In the genomic region with DNA sequence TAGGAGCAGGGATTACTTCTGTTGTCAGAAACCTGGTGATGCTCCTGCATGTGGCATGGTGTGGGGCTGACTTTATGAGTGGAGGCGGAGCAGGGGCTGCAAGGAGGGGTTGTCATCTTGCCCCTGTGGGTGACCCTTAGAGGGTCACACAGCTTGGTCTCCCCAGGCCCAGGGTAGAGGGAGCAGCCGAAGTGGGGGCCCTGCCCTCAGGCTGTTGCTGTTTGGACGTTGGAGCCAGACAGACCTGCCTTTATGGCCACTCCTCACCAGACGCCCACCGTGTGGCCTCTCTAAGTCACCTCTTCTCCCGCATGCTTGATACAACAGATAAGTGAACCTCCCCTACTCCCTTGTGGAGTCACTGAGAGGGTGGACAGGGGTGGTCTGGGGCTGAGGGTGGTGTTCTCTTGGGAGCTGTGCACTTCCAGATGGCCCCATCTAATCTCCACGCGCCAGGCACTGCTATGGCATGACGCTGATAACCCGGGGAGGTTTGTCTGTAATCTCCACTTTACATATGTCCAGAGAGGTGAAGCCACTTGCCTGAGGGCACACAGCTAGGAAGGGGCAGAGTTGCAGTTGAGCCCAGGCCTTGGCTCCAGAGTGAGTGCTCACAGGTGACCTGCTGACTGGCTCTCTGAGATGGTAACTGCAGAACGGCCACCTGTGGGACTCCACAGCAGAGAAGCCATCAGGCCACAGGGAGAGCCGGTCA, we compare ENCODE assay signal across 10 cellular contexts. TPM values are rescaled to one million over a fixed set of nuclear protein-coding genes. Genes with fewer than 3 reads are reported as not detected.
DNase-seq lines count a peak whose midpoint lies in the region; ATAC-seq, FAIRE-seq and TF ChIP-seq lines count a peak whose summit lies in the region.
"Had no signal": no experiment of that assay in that cellular context is flagged by ENCODE, and none has a peak within 500 bp of the region (broad histone marks: within the 10 kb centered on the region; RNA-seq: fewer than 3 reads in every experiment).

No MANE protein-coding gene starts in this region.

- ATAC-seq in K562 (no peak), HG03159 (IDR thresholded peaks at IDR 0.05; ENCODE audit: unreplicated experiment) (no peak), HG02970 (IDR thresholded peaks at IDR 0.05; ENCODE audit: low FRiP score, unreplicated experiment) (no peak)
- no peak for ATAC-seq in naive thymus-derived CD4-positive, alpha-beta T cell

- peak overlapping the region in 8 of 9 donors; percentile 2 to 59 (median 20) for H3K27ac Mint-ChIP-seq in naive thymus-derived CD4-positive, alpha-beta T cell
- H3K27ac Mint-ChIP-seq: activated T-helper 1 cell treated with anti-CD3 and anti-CD28 coated beads, Interleukin-12 subunit alpha, Interleukin-12 subunit beta, Interleukin-2, Interleukin-4 antibody, amounts not matched to agents 30 ng/mL and 10 ng/mL and 1 ng/mL, durations not matched to agents 14 hours and 24 hours and 36 hours had no signal

- H3K79me2 ChIP-seq in K562 (ENCODE audit: control insufficient read depth, insufficient read depth, low read length): no peaks in the 10 kb centered on the region

- no peak for TF ChIP-seq CTCF in K562 (IDR thresholded peaks at IDR 0.05 in 2 of 3, conservative IDR thresholded peaks at IDR 0.05 in 1 of 3; ENCODE audit: insufficient read depth in 2 of 3, low read depth in 1 of 3, low read length in 3 of 3)

- peaks cover 0 to 4% (median 3%) of the 10 kb centered on the region in 5 donors for H3K36me3 Mint-ChIP-seq in naive thymus-derived CD4-positive, alpha-beta T cell

- CTCF ChIA-PET in K562 (lab: Yijun Ruan, JAX; ENCODE audit: low intra/inter-chr PET ratio): no interaction called here
- CTCF ChIA-PET in naive thymus-derived CD4-positive, alpha-beta T cell (lab: Charles Lee): no interaction called here

- H3K9me1 ChIP-seq in K562 (ENCODE audit: control insufficient read depth, insufficient read depth, low read length): no peaks in the 10 kb centered on the region

- H3K4me1 ChIP-seq in BLaER1 (peaks cover 98% of the 10 kb centered on the region), K562 (replicated peaks in 1 of 2; ENCODE audit: control insufficient read depth in 2 of 2, insufficient read depth in 2 of 2, low read length in 2 of 2) (peaks cover 4 to 70% of the 10 kb centered on the region in 2 experiments; a peak in 4 of 5 replicates)
- no peaks in the 10 kb centered on the region for H3K4me1 ChIP-seq in naive thymus-derived CD4-positive, alpha-beta T cell (ENCODE audit: control insufficient read depth in 2 of 2, insufficient read depth in 2 of 2, low read length in 2 of 2)

- H3K4me2 ChIP-seq in BLaER1 (peak overlapping the region; percentile 60), K562 (ENCODE audit: insufficient read depth, low read length) (no peak overlapping the region)

- DNase-seq in H4 (ENCODE audit: low spot score) (peak; percentile 6), K562 (ENCODE audit: extremely low read depth in 1 of 4, low spot score in 3 of 4) (peak in 2 of 4 experiments; percentile 42 to 61), NCI-H748 (lab: John Stamatoyannopoulos, UW; ENCODE audit: unreplicated experiment) (no peak), mucosa of gallbladder (ENCODE audit: low spot score) (no peak)
- DNase-seq in naive thymus-derived CD4-positive, alpha-beta T cell: no peak

- peaks cover 0 to 26% (median 10%) of the 10 kb centered on the region in 11 donors for H3K9me3 Mint-ChIP-seq in naive thymus-derived CD4-positive, alpha-beta T cell

- no TSS peak for BruUV-seq in K562 (replicated peaks; lab: Mats Ljungman, UMichigan)

- H4K20me1 ChIP-seq in BLaER1 (peaks cover 100% of the 10 kb centered on the region), K562 (replicated peaks; ENCODE audit: control insufficient read depth, insufficient read depth, low read length) (peaks cover 15% of the 10 kb centered on the region; the same call in 1 of the 2 replicates)

- no peaks in the 10 kb centered on the region for H3K27me3 ChIP-seq in BLaER1
- no peaks in the 10 kb centered on the region for H3K27me3 ChIP-seq in K562 (ENCODE audit: control insufficient read depth in 2 of 2, insufficient read depth in 2 of 2, low read length in 2 of 2)
- no peaks in the 10 kb centered on the region for H3K27me3 ChIP-seq in naive thymus-derived CD4-positive, alpha-beta T cell (ENCODE audit: control insufficient read depth in 2 of 2, insufficient read depth in 2 of 2, low read length in 2 of 2)

- TF ChIP-seq POLR2A in K562 (conservative IDR thresholded peaks at IDR 0.05): no peak

- H3K4me3 ChIP-seq in BLaER1 (no peak overlapping the region), K562 (no peak overlapping the region)
- H3K4me3 ChIP-seq in naive thymus-derived CD4-positive, alpha-beta T cell (ENCODE audit: low read length): no peak overlapping the region
- H3K4me3 ChIP-seq: cardiac muscle cell had no signal

- no peak; the same call in 1 of the 2 replicates for TF ChIP-seq EP300 in K562 (IDR thresholded peaks at IDR 0.05; ENCODE audit: low read length)

- no peaks in the 10 kb centered on the region for H3K9me3 ChIP-seq in BLaER1
- no peaks in the 10 kb centered on the region for H3K9me3 ChIP-seq in K562 (replicated peaks; ENCODE audit: control insufficient read depth, insufficient read depth, low read depth, low read length)
- no peaks in the 10 kb centered on the region for H3K9me3 ChIP-seq in naive thymus-derived CD4-positive, alpha-beta T cell (ENCODE audit: control insufficient read depth in 2 of 3, low read length in 3 of 3)

- in situ Hi-C loops in K562 (cut with MboI): loop anchor here (10.0 to 25.0 kb wide), 2 partner anchors 768 to 1090 kb away; no protein-coding TSS in a partner anchor

- H3K9ac ChIP-seq in BLaER1: peak overlapping the region; percentile 53; the same call in 1 of the 2 replicates
- peak overlapping the region in 1 of 2 experiments; percentile 68; a peak in 2 of 4 replicates for H3K9ac ChIP-seq in K562 (ENCODE audit: insufficient read depth in 1 of 2, low read depth in 2 of 2, low read length in 2 of 2)

- POLR2A ChIA-PET in K562 (lab: Yijun Ruan, JAX): no interaction called here
- POLR2A ChIA-PET in naive thymus-derived CD4-positive, alpha-beta T cell (lab: Charles Lee): no interaction called here

- FAIRE-seq in K562 (lab: Jason Lieb, UNC): peak; percentile 44

- no peak overlapping the region for H3K4me3 Mint-ChIP-seq in naive thymus-derived CD4-positive, alpha-beta T cell
- H3K4me3 Mint-ChIP-seq: activated T-helper 1 cell treated with anti-CD3 and anti-CD28 coated beads, Interleukin-12 subunit alpha, Interleukin-12 subunit beta, Interleukin-2, Interleukin-4 antibody, amounts not matched to agents 30 ng/mL and 10 ng/mL and 1 ng/mL, durations not matched to agents 14 hours and 24 hours and 36 hours had no signal

- intact Hi-C loops in K562 (cut with micrococcal nuclease): no loop called here
- intact Hi-C loops in naive thymus-derived CD4-positive, alpha-beta T cell (cut with micrococcal nuclease): no loop called here

- no peak overlapping the region for H2AFZ ChIP-seq in K562 (ENCODE audit: low read depth, low read length)

- peaks cover 0 to 10% (median 0%) of the 10 kb centered on the region in 5 donors for H3K27me3 Mint-ChIP-seq in naive thymus-derived CD4-positive, alpha-beta T cell

- H3K36me3 ChIP-seq in BLaER1 (peaks cover 74% of the 10 kb centered on the region), K562 (ENCODE audit: control insufficient read depth, insufficient read depth, low read length) (0 out of 3 replicates have a peak, but pooled peaks cover 3% of the 10 kb centered on the region)
- H3K36me3 ChIP-seq in naive thymus-derived CD4-positive, alpha-beta T cell (ENCODE audit: control insufficient read depth in 2 of 3, insufficient read depth in 3 of 3, low read length in 3 of 3): peaks cover 0 to 28% (median 0%) of the 10 kb centered on the region in 3 experiments
- H3K36me3 ChIP-seq: cardiac muscle cell had no signal

- TF ChIP-seq RAD21 in K562 (CRISPR knock-in tag; conservative IDR thresholded peaks at IDR 0.05 in 1 of 2, IDR thresholded peaks at IDR 0.05 in 1 of 2): no peak

- 19% methylated on average over 12 of the region's 12 CpGs for WGBS in K562 (ENCODE audit: insufficient coverage, low coverage, missing lambda C conversion rate)

- H3K27ac ChIP-seq in BLaER1: peak overlapping the region; percentile 76
- H3K27ac ChIP-seq in K562 (ENCODE audit: extremely low read depth, low read depth, low read length): no peak overlapping the region
- no peak overlapping the region for H3K27ac ChIP-seq in naive thymus-derived CD4-positive, alpha-beta T cell (ENCODE audit: low read depth, low read length)
- H3K27ac ChIP-seq: cardiac muscle cell had no signal

- H3K4me1 Mint-ChIP-seq in naive thymus-derived CD4-positive, alpha-beta T cell: peaks cover 8 to 34% (median 26%) of the 10 kb centered on the region in 7 donors

RNA-seq across cellular contexts. Expression of gene MAP2K3, which starts 10.0 kb away (rescaled TPM):
- 5.8 and 7.6 TPM in 2 replicates for total RNA-seq in H4 (2014; rRNA removed; shearing (Covaris generic))
- 5.2 and 14.1 TPM in 2 replicates for total RNA-seq in K562 (2011; cell fraction: chromatin; rRNA removed; ENCODE audit: low replicate concordance)
- 6.8 and 9.3 TPM in 2 replicates for total RNA-seq in K562 (2011; cell fraction: nucleolus; rRNA removed)
- total RNA-seq in K562 (2011; cell fraction: nucleoplasm; rRNA removed): 7.1 and 7.6 TPM in 2 replicates
- total RNA-seq in K562 (2014; rRNA removed) (4.4 and 5.9 TPM in 2 replicates), K562 (2014; rRNA removed; fragmentation: Illumina TruSeq; extraction: Trizol) (2.2 and 2.5 TPM in 2 replicates), K562 (2015; rRNA removed; fragmentation: Illumina TruSeq; extraction: Trizol) (3.5 TPM in 2 replicates), K562 (2021) (14.8 and 16.1 TPM in 2 replicates), mucosa of gallbladder (74.0 TPM)
- polyA plus RNA-seq in K562 (2011; rRNA removed) (2.8 and 3.5 TPM in 2 replicates), K562 (2014; fragmentation: Illumina TruSeq; extraction: Trizol) (10.3 and 12.5 TPM in 2 replicates), K562 (2014; fragmentation: Nextera tagmentation; extraction: Ambion mirVana) (under 1 TPM; 0.18 to 0.38 TPM), K562 (2014; rRNA removed) (8.0 and 8.8 TPM in 2 replicates)
- polyA plus RNA-seq in K562 (2011; cell fraction: cytosol; rRNA removed): 5.0 and 6.2 TPM in 2 replicates
- polyA plus RNA-seq in K562 (2011; cell fraction: nucleus; rRNA removed): 5.1 and 5.9 TPM in 2 replicates
- polyA plus RNA-seq in K562 (2012): 7.0 and 8.3 TPM in 2 replicates
- polyA minus RNA-seq in K562 (2011; rRNA and poly(A)+ RNA removed): 1.0 and 2.2 TPM in 2 replicates
- 4.1 and 5.6 TPM in 2 replicates for polyA minus RNA-seq in K562 (2011; cell fraction: cytosol; rRNA and poly(A)+ RNA removed)
- polyA minus RNA-seq in K562 (2011; cell fraction: nucleus; rRNA and poly(A)+ RNA removed): 2.8 and 3.0 TPM in 2 replicates
- total RNA-seq in naive thymus-derived CD4-positive, alpha-beta T cell: 100 to 1,000 TPM in 1 of 5 experiments, 10 to 100 TPM in 4; 37.5 to 127 (median 39.2) TPM
- 10 to 100 TPM; 47.7 to 76.7 TPM for polyA plus RNA-seq in naive thymus-derived CD4-positive, alpha-beta T cell

RNA-seq across cellular contexts. Expression of gene NATD1, which starts 41.3 kb away (rescaled TPM):
- total RNA-seq in H4 (2014; rRNA removed; shearing (Covaris generic)): 0.21 and 0.81 TPM in 2 replicates
- 1.9 and 6.9 TPM in 2 replicates for total RNA-seq in K562 (2011; cell fraction: chromatin; rRNA removed; ENCODE audit: low replicate concordance)
- total RNA-seq in K562 (2011; cell fraction: nucleolus; rRNA removed): 5.3 and 5.5 TPM in 2 replicates
- total RNA-seq in K562 (2011; cell fraction: nucleoplasm; rRNA removed): 3.2 and 3.4 TPM in 2 replicates
- total RNA-seq in K562 (2014; rRNA removed): 2.3 and 2.9 TPM in 2 replicates
- total RNA-seq in K562 (2014; rRNA removed; fragmentation: Illumina TruSeq; extraction: Trizol): 0.55 and 0.61 TPM in 2 replicates
- 0.65 and 0.72 TPM in 2 replicates for total RNA-seq in K562 (2015; rRNA removed; fragmentation: Illumina TruSeq; extraction: Trizol)
- 5.4 TPM in 2 replicates for total RNA-seq in K562 (2021)
- 1.6 and 2.3 TPM in 2 replicates for polyA plus RNA-seq in K562 (2011; rRNA removed)
- 3.1 and 4.2 TPM in 2 replicates for polyA plus RNA-seq in K562 (2011; cell fraction: cytosol; rRNA removed)
- polyA plus RNA-seq in K562 (2011; cell fraction: nucleus; rRNA removed): 1.5 and 2.5 TPM in 2 replicates
- polyA plus RNA-seq in K562 (2012): 2.5 and 8.0 TPM in 2 replicates
- 3.7 and 4.5 TPM in 2 replicates for polyA plus RNA-seq in K562 (2014; fragmentation: Illumina TruSeq; extraction: Trizol)
- under 1 TPM; 0.24 to 0.52 TPM for polyA plus RNA-seq in K562 (2014; fragmentation: Nextera tagmentation; extraction: Ambion mirVana)
- 3.7 and 4.2 TPM in 2 replicates for polyA plus RNA-seq in K562 (2014; rRNA removed)
- polyA minus RNA-seq in K562 (2011; rRNA and poly(A)+ RNA removed): 0.90 and 1.3 TPM in 2 replicates
- 1.9 and 3.1 TPM in 2 replicates for polyA minus RNA-seq in K562 (2011; cell fraction: cytosol; rRNA and poly(A)+ RNA removed)
- polyA minus RNA-seq in K562 (2011; cell fraction: nucleus; rRNA and poly(A)+ RNA removed): 2.3 and 2.9 TPM in 2 replicates
- 10 to 100 TPM in 2 of 5 experiments, 1 to 10 TPM in 3; 2.5 to 11.1 (median 8.9) TPM for total RNA-seq in naive thymus-derived CD4-positive, alpha-beta T cell
- polyA plus RNA-seq in naive thymus-derived CD4-positive, alpha-beta T cell: 1 to 10 TPM; 1.7 to 2.9 TPM
- 20.6 TPM for total RNA-seq in mucosa of gallbladder
